In the genomic region with DNA sequence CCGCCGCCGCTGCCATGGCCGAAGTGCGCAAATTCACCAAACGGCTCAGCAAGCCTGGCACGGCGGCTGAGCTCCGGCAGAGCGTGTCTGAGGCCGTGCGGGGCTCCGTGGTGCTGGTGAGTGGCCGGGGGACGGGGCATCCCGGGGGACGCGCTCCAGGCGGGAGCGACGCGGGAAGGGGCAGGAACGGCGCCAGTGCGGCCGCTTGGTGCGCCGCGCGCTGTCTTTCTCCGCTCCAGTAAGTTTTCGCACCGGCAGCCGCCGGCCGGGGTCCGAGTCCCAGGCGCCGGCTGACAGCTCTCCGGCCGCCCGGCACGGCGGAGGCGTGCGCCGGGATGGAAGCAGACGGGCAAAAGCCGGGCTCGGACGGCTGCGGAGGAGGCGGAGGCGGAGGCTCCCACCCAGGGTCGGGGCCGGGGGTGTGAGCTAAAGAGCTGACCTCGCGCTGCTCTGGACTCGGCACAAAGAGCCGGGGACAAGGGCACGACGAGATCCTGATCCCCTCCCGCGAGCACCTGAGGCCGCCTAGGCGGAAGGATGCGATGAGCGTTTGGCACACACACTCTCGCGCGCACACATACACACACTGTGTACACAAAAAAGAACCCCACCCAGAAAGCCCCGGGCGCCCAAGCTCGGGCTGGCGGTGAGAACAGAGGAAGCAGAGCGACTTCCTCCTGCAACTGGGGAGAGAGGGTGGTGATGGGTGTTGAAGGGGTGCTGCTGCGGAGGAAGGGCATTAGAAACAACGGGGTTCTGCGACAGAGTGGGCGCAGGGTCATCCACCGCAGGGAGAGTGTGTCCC, we compare ENCODE assay signal across 8 cellular contexts. TPM values are rescaled to one million over a fixed set of nuclear protein-coding genes. Genes with fewer than 3 reads are reported as not detected.
DNase-seq lines count a peak whose midpoint lies in the region; ATAC-seq and TF ChIP-seq lines count a peak whose summit lies in the region.

No MANE protein-coding gene starts in this region.

- peak; percentile 62 for DNase-seq in NCI-H2227 (lab: John Stamatoyannopoulos, UW; ENCODE audit: unreplicated experiment)
- no peak for DNase-seq in NCI-H2227 treated with DMSO at 0.1 percent for 48 hours (lab: John Stamatoyannopoulos, UW)
- DNase-seq in NK-92 treated with Interleukin-12 subunit alpha and Interleukin-12 subunit beta, amount 100 ng/mL, for 24 hours (lab: John Stamatoyannopoulos, UW), result peak; percentile 53
- peak; percentile 79 for DNase-seq in activated CD8-positive, alpha-beta memory T cell treated with anti-CD3 and anti-CD28 coated beads, Interleukin-2, amount 50 U/mL, for 48 hours
- DNase-seq in fibroblast of pulmonary artery (ENCODE audit: low read depth), result no peak
- no peak for DNase-seq in omental fat pad (ENCODE audit: low spot score)
- DNase-seq in thyroid gland, result peak; percentile 40 to 57

- H3K9me3 ChIP-seq in thyroid gland, result no peaks in the 10 kb centered on the region

- peaks cover 5 to 8% of the 10 kb centered on the region in 2 donors for H3K4me1 ChIP-seq in thyroid gland

- TF ChIP-seq CTCF in fibroblast of pulmonary artery (IDR thresholded peaks at IDR 0.05; ENCODE audit: low read length, missing control alignments) (no peak), omental fat pad (IDR thresholded peaks at IDR 0.05) (no peak), thyroid gland (IDR thresholded peaks at IDR 0.05) (no peak)

- peak overlapping the region; percentile 55 to 76 (median 74) for H3K27ac ChIP-seq in thyroid gland

- no peak for TF ChIP-seq POLR2A in thyroid gland (IDR thresholded peaks at IDR 0.05)

- intact Hi-C loops in thyroid gland (cut with DNase I), result no loop called here

- H3K27me3 ChIP-seq in thyroid gland, result no peaks in the 10 kb centered on the region

- WGBS in thyroid gland, 2 donors, result 0% methylated on average over 1 to 5 of the region's 81 CpGs

- H3K4me3 ChIP-seq in fibroblast of pulmonary artery (replicated peaks; ENCODE audit: low read depth, low read length) (peak overlapping the region; percentile 71), thyroid gland (replicated peaks in 1 of 3) (peak overlapping the region; percentile 14 to 69 (median 33))

- H3K36me3 ChIP-seq in thyroid gland, result no peaks in the 10 kb centered on the region

- ATAC-seq in HG03045 (IDR thresholded peaks at IDR 0.05; ENCODE audit: unreplicated experiment), result peak; percentile 57
- ATAC-seq in omental fat pad (ENCODE audit: low FRiP score), result peak; percentile 15

RNA-seq across cellular contexts. Expression of a gene that starts 0.5 kb away (rescaled TPM):
- total RNA-seq in omental fat pad (100 to 1,000 TPM in 1 of 4 donors, 10 to 100 TPM in 3; 62.1 to 156 (median 76.3) TPM), thyroid gland (10 to 100 TPM; 36.0 to 50.0 (median 41.1) TPM)

Comparison
In these comparisons a context has a peak if more than half of its experiments do, and no peak if none do; other contexts are left out.
1. DNase-seq: peak in NCI-H2227 (single experiment), NK-92 treated with Interleukin-12 subunit alpha and Interleukin-12 subunit beta, amount 100 ng/mL, for 24 hours (single experiment), activated CD8-positive, alpha-beta memory T cell treated with anti-CD3 and anti-CD28 coated beads, Interleukin-2, amount 50 U/mL, for 48 hours (single experiment) and thyroid gland (2 of 2); none in NCI-H2227 treated with DMSO at 0.1 percent for 48 hours (single experiment), fibroblast of pulmonary artery (single experiment) and omental fat pad (single experiment).